In the genomic region with DNA sequence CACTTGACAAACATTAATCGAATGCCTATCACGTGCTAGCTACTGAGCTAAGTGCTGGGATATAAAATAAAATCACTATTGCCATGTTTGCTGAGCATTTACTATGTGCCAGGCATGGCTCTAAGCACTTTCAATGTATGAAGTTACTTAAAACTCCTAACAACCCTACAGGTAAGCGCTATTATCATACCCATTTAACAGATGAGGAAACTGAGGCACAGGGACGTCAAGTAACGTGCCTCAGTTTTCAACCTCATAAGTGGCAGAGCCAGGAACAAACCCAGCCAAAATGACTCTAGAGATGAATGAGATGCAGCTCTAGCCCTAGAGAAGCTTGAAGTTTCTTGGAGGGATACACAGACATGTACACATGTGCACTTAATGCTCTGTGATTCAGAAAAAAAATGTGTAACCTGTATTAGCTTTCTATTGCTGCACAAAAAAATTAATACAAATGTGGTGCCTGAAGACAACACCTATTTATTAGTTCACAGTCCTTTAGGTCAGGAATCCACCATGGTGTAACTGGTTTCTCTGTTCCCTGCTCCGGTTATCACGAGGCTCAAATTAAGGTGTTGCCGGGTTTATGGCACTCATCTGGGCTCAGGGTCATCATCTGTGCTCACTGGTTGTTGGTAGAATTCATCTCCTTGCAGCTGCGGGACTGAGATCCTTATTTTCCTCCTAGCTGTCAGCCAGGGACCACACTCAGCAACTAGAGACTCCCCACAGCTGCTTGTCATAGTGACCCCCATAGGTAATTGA, we compare ENCODE assay signal across 20 cellular contexts. TPM values are rescaled to one million over a fixed set of nuclear protein-coding genes. Genes with fewer than 3 reads are reported as not detected.
DNase-seq lines count a peak whose midpoint lies in the region; ATAC-seq, FAIRE-seq and TF ChIP-seq lines count a peak whose summit lies in the region.
"Had no signal": no experiment of that assay in that cellular context is flagged by ENCODE, and none has a peak within 500 bp of the region (broad histone marks: within the 10 kb centered on the region; RNA-seq: fewer than 3 reads in every experiment).

No MANE protein-coding gene starts in this region.

- no peaks in the 10 kb centered on the region for H3K9me2 ChIP-seq in GM23338 (ENCODE audit: insufficient read depth)

- no peaks in the 10 kb centered on the region for H3K79me2 ChIP-seq in K562 (ENCODE audit: control insufficient read depth, insufficient read depth, low read length)
- H3K79me2 ChIP-seq in GM23338 (replicated peaks; ENCODE audit: insufficient read depth) = no peaks in the 10 kb centered on the region

- 43% methylated on average over 9 of the region's 9 CpGs for WGBS in K562 (ENCODE audit: insufficient coverage, low coverage, missing lambda C conversion rate)
- 68 to 93% (median 72%) methylated on average over 9 of the region's 9 CpGs for WGBS in psoas muscle, 3 donors

- peaks cover 5% of the 10 kb centered on the region for H3K9me1 ChIP-seq in K562 (ENCODE audit: control insufficient read depth, insufficient read depth, low read length)

- in situ Hi-C loops in K562 (cut with MboI) = no loop called here

- no peaks in the 10 kb centered on the region for H3K9me3 Mint-ChIP-seq in GM23338
- H3K9me3 Mint-ChIP-seq: CD4-positive, alpha-beta T cell had no signal

- TF ChIP-seq CTCF in K562 (IDR thresholded peaks at IDR 0.05 in 2 of 3, conservative IDR thresholded peaks at IDR 0.05 in 1 of 3; ENCODE audit: insufficient read depth in 2 of 3, low read depth in 1 of 3, low read length in 3 of 3) (no peak), psoas muscle (IDR thresholded peaks at IDR 0.05) (no peak), GM23338 (conservative IDR thresholded peaks at IDR 0.05; ENCODE audit: low read depth in 2 of 2) (no peak), GM10248 (IDR thresholded peaks at IDR 0.05; ENCODE audit: control extremely low read depth, extremely low read depth, low read depth, missing control alignments) (no peak)

- intact Hi-C loops in K562 (cut with micrococcal nuclease) (no loop called here), left colon (cut with DNase I, micrococcal nuclease) (no loop called here), psoas muscle (cut with DNase I) (no loop called here)

- no peak overlapping the region for H3K27ac ChIP-seq in K562 (ENCODE audit: extremely low read depth, low read depth, low read length)
- H3K27ac ChIP-seq in psoas muscle = peak overlapping the region; percentile 12
- H3K27ac ChIP-seq in GM23338 (ENCODE audit: low read depth) = no peak overlapping the region
- H3K27ac ChIP-seq: C4-2B, GM23248, HL-60 had no signal

- H3K27me3 Mint-ChIP-seq in GM23338 (ENCODE audit: insufficient read depth, low read depth, poor library complexity) = no peaks in the 10 kb centered on the region
- H3K27me3 Mint-ChIP-seq: CD4-positive, alpha-beta T cell had no signal

- POLR2A ChIA-PET in K562 (lab: Yijun Ruan, JAX) = no interaction called here
- POLR2A ChIA-PET in GM10248 (lab: Yijun Ruan, JAX) = no interaction called here

- no peaks in the 10 kb centered on the region for H3K36me3 ChIP-seq in K562 (ENCODE audit: control insufficient read depth, insufficient read depth, low read length)
- peaks cover 0 to 4% of the 10 kb centered on the region in 2 donors for H3K36me3 ChIP-seq in psoas muscle (ENCODE audit: insufficient read depth in 1 of 2, low read depth in 1 of 2)
- no peaks in the 10 kb centered on the region for H3K36me3 ChIP-seq in GM23338 (ENCODE audit: insufficient read depth)

- H3K27me3 ChIP-seq in K562 (ENCODE audit: control insufficient read depth in 2 of 2, insufficient read depth in 2 of 2, low read length in 2 of 2) (no peaks in the 10 kb centered on the region), psoas muscle (ENCODE audit: insufficient read depth in 3 of 3, low read length in 2 of 3) (no peaks in the 10 kb centered on the region), GM23338 (ENCODE audit: insufficient read depth) (no peaks in the 10 kb centered on the region)

- no peaks in the 10 kb centered on the region for H3K4me1 Mint-ChIP-seq in GM23338

- ATAC-seq in K562 (no peak), left colon (peak; percentile 92), psoas muscle (peak in 2 of 4 donors; percentile 6 to 12), HG03571 (IDR thresholded peaks at IDR 0.05; ENCODE audit: unreplicated experiment) (no peak), GM23338 (no peak)
- ATAC-seq: GM12878 had no signal

- H4K20me1 ChIP-seq in K562 (replicated peaks; ENCODE audit: control insufficient read depth, insufficient read depth, low read length) (peaks cover 17% of the 10 kb centered on the region; the same call in 1 of the 2 replicates), GM23338 (replicated peaks; ENCODE audit: insufficient read depth) (peaks cover 4% of the 10 kb centered on the region; the same call in 1 of the 2 replicates)

- BruUV-seq in K562 (replicated peaks; lab: Mats Ljungman, UMichigan) = no TSS peak

- H3K4me1 ChIP-seq in K562 (replicated peaks in 1 of 2; ENCODE audit: control insufficient read depth in 2 of 2, insufficient read depth in 2 of 2, low read length in 2 of 2) (peaks cover 0 to 11% of the 10 kb centered on the region in 2 experiments; a peak in 3 of 5 replicates), psoas muscle (peaks cover 26% of the 10 kb centered on the region), GM23338 (ENCODE audit: insufficient read depth) (no peaks in the 10 kb centered on the region)
- H3K4me1 ChIP-seq: Caco-2 had no signal

- H3K4me3 ChIP-seq in K562 (no peak overlapping the region), psoas muscle (no peak overlapping the region), GM23338 (no peak overlapping the region)
- H3K4me3 ChIP-seq: GM12878, GM23248 had no signal

- H3K36me3 Mint-ChIP-seq in GM23338 (ENCODE audit: low read depth) = no peaks in the 10 kb centered on the region

- no peaks in the 10 kb centered on the region for H3F3A ChIP-seq in GM23338 (replicated peaks; ENCODE audit: low read depth)

- no peak overlapping the region for H3K4me3 Mint-ChIP-seq in GM23338
- H3K4me3 Mint-ChIP-seq: CD4-positive, alpha-beta T cell had no signal

- H3K4me2 ChIP-seq in K562 (ENCODE audit: insufficient read depth, low read length) (no peak overlapping the region; the same call in 1 of the 2 replicates), GM23338 (no peak overlapping the region)

- TF ChIP-seq EP300 in K562 (IDR thresholded peaks at IDR 0.05; ENCODE audit: low read length) = no peak

- no peak for TF ChIP-seq RAD21 in K562 (CRISPR knock-in tag; conservative IDR thresholded peaks at IDR 0.05 in 1 of 2, IDR thresholded peaks at IDR 0.05 in 1 of 2)

- H3K9me3 ChIP-seq in K562 (replicated peaks; ENCODE audit: control insufficient read depth, insufficient read depth, low read depth, low read length) (no peaks in the 10 kb centered on the region), psoas muscle (no peaks in the 10 kb centered on the region)
- H3K9me3 ChIP-seq: Caco-2 had no signal

- no peak for TF ChIP-seq POLR2A in K562 (conservative IDR thresholded peaks at IDR 0.05)

- no peak for FAIRE-seq in K562 (lab: Jason Lieb, UNC)
- FAIRE-seq: A204.1, G401.6, GM12878, GM19239, H54 had no signal

- H3K27ac Mint-ChIP-seq in GM23338 = no peak overlapping the region
- H3K27ac Mint-ChIP-seq: CD4-positive, alpha-beta T cell had no signal

- CTCF ChIA-PET in K562 (lab: Yijun Ruan, JAX; ENCODE audit: low intra/inter-chr PET ratio) = no interaction called here
- CTCF ChIA-PET in GM10248 (lab: Yijun Ruan, JAX) = interaction anchor here (0.7 to 2.2 kb wide), 5 partner anchors 11 to 40 kb away, joined by 3 to 6 read pairs (median 4); no protein-coding TSS in a partner anchor

- DNase-seq in K562 (ENCODE audit: extremely low read depth in 1 of 4, low spot score in 3 of 4) (no peak), left colon (no peak), psoas muscle (no peak), GM23338 (ENCODE audit: low spot score) (no peak), GM10248 (ENCODE audit: extremely low spot score) (no peak)
- DNase-seq: AML-193; Caco-2; CD4-positive, alpha-beta T cell; HCEC 1CT; IMR-90; KBM-7 had no signal

- H2AFZ ChIP-seq in K562 (ENCODE audit: low read depth, low read length) = no peak overlapping the region
- H2AFZ ChIP-seq in GM23338 = no peak overlapping the region
- H2AFZ ChIP-seq: GM23248 had no signal

- no peak overlapping the region for H3K9ac ChIP-seq in K562 (ENCODE audit: insufficient read depth in 1 of 2, low read depth in 2 of 2, low read length in 2 of 2)
- H3K9ac ChIP-seq: GM23248 had no signal

TF ChIP-seq in K562, 482 proteins besides CTCF, POLR2A, EP300 and RAD21 (continues in another document):
- TF ChIP-seq LCOR (CRISPR knock-in tag; IDR thresholded peaks at IDR 0.05) = no peak
- TF ChIP-seq RBM25 (IDR thresholded peaks at IDR 0.05; ENCODE audit: low read depth, low read length, severe bottlenecking) = peak; percentile 77
- no peak for TF ChIP-seq HDAC2 (IDR thresholded peaks at IDR 0.05)
- no peak for TF ChIP-seq ZNF354B (CRISPR knock-in tag; IDR thresholded peaks at IDR 0.05)

TF ChIP-seq in GM23338, 12 proteins besides CTCF, POLR2A, EP300 and RAD21:
- TF ChIP-seq ZNF114 (CRISPR knock-in tag; IDR thresholded peaks at IDR 0.05) = no peak
- TF ChIP-seq STAT1 (IDR thresholded peaks at IDR 0.05; ENCODE audit: unreplicated experiment) = no peak

RNA-seq across cellular contexts. Expression of a gene that starts 33.7 kb away (rescaled TPM):
- total RNA-seq in K562 (2011; cell fraction: chromatin; rRNA removed; ENCODE audit: low replicate concordance) = 2.7 and 3.5 TPM in 2 replicates
- 1.3 and 1.4 TPM in 2 replicates for total RNA-seq in K562 (2011; cell fraction: nucleolus; rRNA removed)
- total RNA-seq in K562 (2011; cell fraction: nucleoplasm; rRNA removed) = 1.1 and 1.9 TPM in 2 replicates
- total RNA-seq in K562 (2014; rRNA removed) (3.0 TPM in 2 replicates), K562 (2014; rRNA removed; fragmentation: Illumina TruSeq; extraction: Trizol) (2.6 and 2.9 TPM in 2 replicates), K562 (2015; rRNA removed; fragmentation: Illumina TruSeq; extraction: Trizol) (2.5 and 3.3 TPM in 2 replicates), K562 (2021) (4.2 and 4.4 TPM in 2 replicates), left colon (1 to 10 TPM; 5.9 to 6.6 TPM), psoas muscle (10 to 100 TPM; 16.4 to 56.4 (median 48.4) TPM)
- polyA plus RNA-seq in K562 (2011; rRNA removed) (2.0 and 2.7 TPM in 2 replicates), K562 (2014; fragmentation: Illumina TruSeq; extraction: Trizol) (4.2 and 4.3 TPM in 2 replicates), K562 (2014; fragmentation: Nextera tagmentation; extraction: Ambion mirVana) (1 to 10 TPM in 1 of 2 experiments, under 1 TPM in 1; 0.83 to 1.5 TPM), K562 (2014; rRNA removed) (3.7 and 4.3 TPM in 2 replicates), psoas muscle (10 to 100 TPM; 15.1 to 19.3 (median 16.5) TPM), GM23338 (2016; fragmentation: Nextera tagmentation; extraction: Ambion mirVana) (0.37 and 0.57 TPM in 2 replicates)
- polyA plus RNA-seq in K562 (2011; cell fraction: cytosol; rRNA removed) = 3.2 and 3.9 TPM in 2 replicates
- polyA plus RNA-seq in K562 (2011; cell fraction: nucleus; rRNA removed) = 1.9 and 2.2 TPM in 2 replicates
- polyA plus RNA-seq in K562 (2012) = 2.8 and 3.9 TPM in 2 replicates
- 2.6 and 3.0 TPM in 2 replicates for polyA minus RNA-seq in K562 (2011; rRNA and poly(A)+ RNA removed)
- 0.38 and 2.2 TPM in 2 replicates for polyA minus RNA-seq in K562 (2011; cell fraction: cytosol; rRNA and poly(A)+ RNA removed)
- polyA minus RNA-seq in K562 (2011; cell fraction: nucleus; rRNA and poly(A)+ RNA removed) = 1.3 and 1.6 TPM in 2 replicates
- total RNA-seq in GM23338 (2014; rRNA removed; shearing (Covaris generic)) = 1.4 and 1.7 TPM in 2 replicates
